In genomic region chr5:95078868-95079267, GRCh38 we compare ENCODE assay signal across 17 cellular contexts.
"Had no signal": no experiment of that assay in that cellular context is flagged by ENCODE, and none has a peak within 500 bp of the region (broad histone marks: within the 10 kb centered on the region; RNA-seq: fewer than 3 reads in every experiment).

No MANE protein-coding gene starts in this region.

- H3K4me3 Mint-ChIP-seq: activated B cell treated with CpG ODN at 0.5 μM for 24 hours; activated CD4-positive, alpha-beta T cell treated with anti-CD3 and anti-CD28 coated beads, Interleukin-2, amount 10 ng/mL, durations not matched to agents 24 days and 14 days; activated T-helper 1 cell treated with anti-CD3 and anti-CD28 coated beads, Interleukin-12 subunit alpha, Interleukin-12 subunit beta, Interleukin-2, Interleukin-4 antibody, amounts not matched to agents 30 ng/mL and 10 ng/mL and 1 ng/mL, durations not matched to agents 14 hours and 24 hours and 36 hours; nephron progenitor cell; stimulated activated naive CD8-positive, alpha-beta T cell treated with anti-CD3 and anti-CD28 coated beads, Interleukin-15, Interleukin-2, amounts not matched to agents 100 ng/mL and 50 ng/mL, for 24 hours; T-helper 1 cell treated with Interleukin-12 subunit alpha and Interleukin-12 subunit beta and Interleukin-4 antibody, amounts not matched to agents 30 μg/mL and 1 μg/mL, for 36 hours had no signal

- DNase-seq: activated B cell treated with CpG ODN at 0.5 μM for 24 hours; activated CD4-positive, alpha-beta T cell treated with anti-CD3 and anti-CD28 coated beads, Interleukin-2, amount 10 ng/mL, durations not matched to agents 24 days and 14 days; activated naive CD4-positive, alpha-beta T cell; colonic mucosa; effector CD4-positive, alpha-beta T cell; nephron progenitor cell; stimulated activated CD4-positive, alpha-beta T cell treated with anti-CD3 and anti-CD28 coated beads, Interleukin-4, amount 100 ng/mL, for 1 hour; stimulated activated CD8-positive, alpha-beta memory T cell treated with anti-CD3 and anti-CD28 coated beads, Interleukin-4, amount 100 ng/mL, for 48 hours had no signal

- FAIRE-seq: urothelium cell line had no signal

- H3K36me3 ChIP-seq: ascending aorta, cardiac muscle cell, colonic mucosa, thoracic aorta had no signal

- H3K4me2 ChIP-seq: hepatocyte had no signal

- H3K27ac ChIP-seq: ascending aorta, cardiac muscle cell, colonic mucosa, hepatocyte, thoracic aorta had no signal

- H3K79me2 ChIP-seq: hepatocyte had no signal

- H3K4me1 ChIP-seq: ascending aorta, colonic mucosa had no signal

- H3K27me3 ChIP-seq: ascending aorta, colonic mucosa, hepatocyte had no signal

- H3K4me3 ChIP-seq: ascending aorta, cardiac muscle cell, colonic mucosa, hepatocyte, lung, thoracic aorta had no signal

- H3K9me3 ChIP-seq: ascending aorta, colonic mucosa, thoracic aorta had no signal

- H3K27ac Mint-ChIP-seq: activated B cell treated with CpG ODN at 0.5 μM for 24 hours; activated CD4-positive, alpha-beta T cell treated with anti-CD3 and anti-CD28 coated beads, Interleukin-2, amount 10 ng/mL, durations not matched to agents 24 days and 14 days; activated T-helper 1 cell treated with anti-CD3 and anti-CD28 coated beads, Interleukin-12 subunit alpha, Interleukin-12 subunit beta, Interleukin-2, Interleukin-4 antibody, amounts not matched to agents 30 ng/mL and 10 ng/mL and 1 ng/mL, durations not matched to agents 14 hours and 24 hours and 36 hours; nephron progenitor cell; stimulated activated naive CD8-positive, alpha-beta T cell treated with anti-CD3 and anti-CD28 coated beads, Interleukin-15, Interleukin-2, amounts not matched to agents 100 ng/mL and 50 ng/mL, for 24 hours; T-helper 1 cell treated with Interleukin-12 subunit alpha and Interleukin-12 subunit beta and Interleukin-4 antibody, amounts not matched to agents 30 μg/mL and 1 μg/mL, for 36 hours had no signal

- H2AFZ ChIP-seq: hepatocyte had no signal

- H3K9me3 Mint-ChIP-seq: activated B cell treated with CpG ODN at 0.5 μM for 24 hours; activated CD4-positive, alpha-beta T cell treated with anti-CD3 and anti-CD28 coated beads, Interleukin-2, amount 10 ng/mL, durations not matched to agents 24 days and 14 days; activated T-helper 1 cell treated with anti-CD3 and anti-CD28 coated beads, Interleukin-12 subunit alpha, Interleukin-12 subunit beta, Interleukin-2, Interleukin-4 antibody, amounts not matched to agents 30 ng/mL and 10 ng/mL and 1 ng/mL, durations not matched to agents 14 hours and 24 hours and 36 hours; nephron progenitor cell; stimulated activated naive CD8-positive, alpha-beta T cell treated with anti-CD3 and anti-CD28 coated beads, Interleukin-15, Interleukin-2, amounts not matched to agents 100 ng/mL and 50 ng/mL, for 24 hours; T-helper 1 cell treated with Interleukin-12 subunit alpha and Interleukin-12 subunit beta and Interleukin-4 antibody, amounts not matched to agents 30 μg/mL and 1 μg/mL, for 36 hours had no signal
